In the genomic region with DNA sequence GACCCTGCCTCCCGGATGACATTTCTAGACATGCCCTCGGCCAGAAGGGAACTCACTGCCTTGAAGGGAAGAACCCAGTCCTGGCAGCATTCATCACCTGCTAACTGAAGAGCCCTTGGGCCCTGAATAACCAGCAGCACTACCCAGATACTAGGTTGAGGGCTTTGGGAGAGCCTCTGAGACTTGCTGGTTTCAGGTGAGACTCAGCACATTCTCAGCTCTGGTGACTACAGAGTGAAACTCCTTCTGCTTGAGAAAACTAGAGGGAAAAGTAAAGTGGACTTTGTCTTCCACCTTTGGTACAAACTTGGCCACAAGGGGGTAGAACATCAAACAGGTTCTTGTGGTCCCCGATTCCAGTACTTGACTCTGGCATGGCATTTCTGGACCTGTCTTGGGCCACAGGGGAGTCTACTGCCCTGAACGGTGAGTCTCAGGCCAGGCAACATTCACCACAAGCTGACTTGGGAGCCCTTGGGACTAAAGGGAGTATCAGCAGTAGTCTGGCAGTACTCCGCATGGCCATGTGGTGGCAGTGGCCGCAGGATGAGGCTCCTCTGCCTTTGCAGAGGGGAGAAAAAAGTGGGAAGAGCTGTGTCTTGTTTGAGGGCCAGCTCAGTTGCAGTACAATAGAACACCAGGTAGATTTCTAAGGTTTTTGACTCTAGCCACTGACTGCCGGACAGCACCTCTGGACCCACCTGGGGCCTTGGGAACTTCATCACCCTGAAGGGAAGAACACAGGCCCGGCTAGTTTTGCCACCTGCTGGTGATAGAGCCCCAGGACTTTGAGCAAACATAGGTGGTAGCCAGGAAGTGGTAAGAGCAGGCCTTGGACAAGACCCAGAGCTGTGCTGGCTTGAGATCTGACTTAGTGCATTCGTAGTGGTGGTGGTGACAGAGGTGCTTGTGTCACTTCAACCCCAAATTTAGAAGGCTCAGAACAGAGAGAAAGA, we compare ENCODE assay signal across 8 cellular contexts.
DNase-seq lines count a peak whose midpoint lies in the region; ATAC-seq and TF ChIP-seq lines count a peak whose summit lies in the region.

No MANE protein-coding gene starts in this region.

- H3K36me3 ChIP-seq in vagina = no peaks in the 10 kb centered on the region

- no peak overlapping the region for H3K27ac ChIP-seq in vagina

- TF ChIP-seq POLR2A in vagina (IDR thresholded peaks at IDR 0.05) = no peak

- peak; percentile 2 for DNase-seq in activated T-cell treated with anti-CD3 and anti-CD28 coated beads for 48 hours (ENCODE audit: low read depth)
- DNase-seq in activated T-cell treated with anti-CD3 and anti-CD28 coated beads, Interleukin-2, amount 50 U/mL, for 1 hour = no peak
- peak; percentile 28 for DNase-seq in NCI-H1092 treated with DMSO at 0.1 percent for 48 hours (lab: John Stamatoyannopoulos, UW)
- peak; percentile 1 to 26 for DNase-seq in dermis microvascular lymphatic vessel endothelial cell (ENCODE audit: low read depth in 2 of 2)
- peak; percentile 4 for DNase-seq in renal cortical epithelial cell (ENCODE audit: low read depth)
- DNase-seq in vagina (ENCODE audit: extremely low spot score in 2 of 2) = no peak

- H3K27me3 ChIP-seq in vagina = no peaks in the 10 kb centered on the region

- intact Hi-C loops in vagina (cut with DNase I) = no loop called here

- no peak for TF ChIP-seq CTCF in vagina (IDR thresholded peaks at IDR 0.05)

- H3K4me3 ChIP-seq in vagina = no peak overlapping the region

- H3K4me1 ChIP-seq in vagina = no peaks in the 10 kb centered on the region

- no peak for ATAC-seq in HG03460 (IDR thresholded peaks at IDR 0.05; ENCODE audit: unreplicated experiment)
- no peak for ATAC-seq in GM18502 (IDR thresholded peaks at IDR 0.05; ENCODE audit: poor library complexity, unreplicated experiment)

- H3K9me3 ChIP-seq in vagina = no peaks in the 10 kb centered on the region

Comparison
In these comparisons a context has a peak if more than half of its experiments do, and no peak if none do; other contexts are left out.
1. DNase-seq: peak in activated T-cell treated with anti-CD3 and anti-CD28 coated beads for 48 hours (single experiment), NCI-H1092 treated with DMSO at 0.1 percent for 48 hours (single experiment), dermis microvascular lymphatic vessel endothelial cell (2 of 2) and renal cortical epithelial cell (single experiment); none in activated T-cell treated with anti-CD3 and anti-CD28 coated beads, Interleukin-2, amount 50 U/mL, for 1 hour (single experiment) and vagina (0 of 2).